In genomic region chr16:5228369-5228768, GRCh38 we compare ENCODE assay signal across 17 cellular contexts.
A peak's percentile ranks its signal among the peaks of the same experiment; 100 is the strongest.
DNase-seq lines count a peak whose midpoint lies in the region; TF ChIP-seq lines count a peak whose summit lies in the region.
"Had no signal": no experiment of that assay in that cellular context is flagged by ENCODE, and none has a peak within 500 bp of the region (broad histone marks: within the 10 kb centered on the region; RNA-seq: fewer than 3 reads in every experiment).

No MANE protein-coding gene starts in this region.

- H3K9ac ChIP-seq in endodermal cell (ENCODE audit: extremely low read depth, low read length, poor library complexity, severe bottlenecking) (no peak overlapping the region), mesendoderm (ENCODE audit: low read length) (no peak overlapping the region)

- H3K18ac ChIP-seq in mesendoderm (ENCODE audit: low read length) = no peak overlapping the region

- H3K4ac ChIP-seq in mesendoderm (ENCODE audit: low read depth, low read length) = no peak overlapping the region

- no peak overlapping the region for H2BK15ac ChIP-seq in mesendoderm (replicated peaks; ENCODE audit: low read depth)

- H3K4me3 Mint-ChIP-seq in endodermal cell (no peak overlapping the region), Calu3 (ENCODE audit: low read depth, unreplicated experiment) (no peak overlapping the region)

- TF ChIP-seq POLR2A in NB4 (IDR thresholded peaks at IDR 0.05; ENCODE audit: extremely low read depth, insufficient read length) = no peak

- H4K5ac ChIP-seq in mesendoderm (ENCODE audit: low read length) = no peak overlapping the region

- peaks cover 8% of the 10 kb centered on the region for H3K27me3 Mint-ChIP-seq in endodermal cell (ENCODE audit: insufficient read depth)
- H3K27me3 Mint-ChIP-seq in Calu3 (ENCODE audit: unreplicated experiment) = peaks cover 47% of the 10 kb centered on the region

- H3K9me3 ChIP-seq in endodermal cell (ENCODE audit: control insufficient read depth, low read length) = peaks cover 9% of the 10 kb centered on the region
- H3K9me3 ChIP-seq: Peyer's patch had no signal

- peaks cover 2% of the 10 kb centered on the region for H3K4me1 Mint-ChIP-seq in endodermal cell
- H3K4me1 Mint-ChIP-seq in Calu3 (ENCODE audit: low read depth, unreplicated experiment) = no peaks in the 10 kb centered on the region

- H2BK120ac ChIP-seq in mesendoderm (ENCODE audit: low read depth, low read length) = no peak overlapping the region

- H2AK5ac ChIP-seq in mesendoderm (ENCODE audit: low read length) = no peak overlapping the region

- 18 to 35% methylated on average over 3 of the region's 3 CpGs for WGBS in endodermal cell (ENCODE audit: insufficient coverage in 1 of 2, insufficient read length in 1 of 2), 2 experiments
- 86% methylated on average over 1 of the region's 3 CpGs for WGBS in mesendoderm (ENCODE audit: extremely low coverage, insufficient coverage, low lambda C conversion rate)

- no peaks in the 10 kb centered on the region for H3K79me1 ChIP-seq in mesendoderm (ENCODE audit: low read length)

- H3K4me3 ChIP-seq in NB4 (ENCODE audit: low read depth, low read length) = no peak overlapping the region
- no peak overlapping the region for H3K4me3 ChIP-seq in endodermal cell (ENCODE audit: low read length)
- no peak overlapping the region for H3K4me3 ChIP-seq in mesendoderm (ENCODE audit: low read length)
- no peak overlapping the region for H3K4me3 ChIP-seq in coronary artery
- H3K4me3 ChIP-seq: Peyer's patch, SK-N-MC had no signal

- no TSS peak for BruUV-seq in Calu3 (replicated peaks; lab: Mats Ljungman, UMichigan)

- no peak overlapping the region for H3K4me2 ChIP-seq in mesendoderm (ENCODE audit: low read length)

- H3K27me3 ChIP-seq in endodermal cell (ENCODE audit: control insufficient read depth, insufficient read depth, low read length, poor library complexity, severe bottlenecking) (no peaks in the 10 kb centered on the region), mesendoderm (ENCODE audit: insufficient read depth, low read length, poor library complexity) (no peaks in the 10 kb centered on the region)
- H3K27me3 ChIP-seq: Peyer's patch had no signal

- H3K23ac ChIP-seq in mesendoderm (ENCODE audit: low read length) = no peak overlapping the region

- intact Hi-C loops in Calu3 (cut with micrococcal nuclease; ENCODE audit: unreplicated experiment) = no loop called here

- CTCF ChIA-PET in Calu3 (lab: Charles Lee) = no interaction called here

- no peak overlapping the region for H2BK5ac ChIP-seq in mesendoderm (ENCODE audit: low read length)

- DNase-seq in ELF-1 (ENCODE audit: low read depth, low spot score) (peak; percentile 29), NB4 (ENCODE audit: low read depth) (peak; percentile 8), endodermal cell (peak; percentile 80), mesendoderm (peak; percentile 64), coronary artery (ENCODE audit: low spot score) (no peak), Calu3 (no peak), MV-4-11 (lab: John Stamatoyannopoulos, UW) (no peak)
- no peak for DNase-seq in stimulated activated CD4-positive, alpha-beta T cell treated with anti-CD3 and anti-CD28 coated beads, Interleukin-4, amount 100 ng/mL, for 4 hours
- DNase-seq: C1 segment of cervical spinal cord, DMS 273 treated with DMSO at 0.1 percent for 48 hours, KG1, NCI-H1092 treated with DMSO at 0.1 percent for 48 hours, NCI-H2081 treated with DMSO at 0.1 percent for 48 hours, NCI-H524, Peyer's patch, Right ventricle myocardium superior had no signal

- no peaks in the 10 kb centered on the region for H3K36me3 ChIP-seq in endodermal cell (ENCODE audit: control insufficient read depth, insufficient read depth, low read length)
- H3K36me3 ChIP-seq in mesendoderm (ENCODE audit: control insufficient read depth, insufficient read depth, low read length) = no peaks in the 10 kb centered on the region
- H3K36me3 ChIP-seq: Peyer's patch had no signal

- H3K79me2 ChIP-seq in mesendoderm (ENCODE audit: control insufficient read depth, insufficient read depth, low read length) = no peaks in the 10 kb centered on the region

- no peak overlapping the region for H3K27ac ChIP-seq in endodermal cell (ENCODE audit: low read depth, low read length)
- H3K27ac ChIP-seq in mesendoderm (ENCODE audit: low read depth, low read length) = no peak overlapping the region
- no peak overlapping the region for H3K27ac ChIP-seq in coronary artery
- H3K27ac ChIP-seq: Peyer's patch, SK-N-MC had no signal

- H3K9me3 Mint-ChIP-seq in endodermal cell (peaks cover 17% of the 10 kb centered on the region), Calu3 (ENCODE audit: low read depth, unreplicated experiment) (peaks cover 2% of the 10 kb centered on the region)

- no peak overlapping the region for H4K8ac ChIP-seq in mesendoderm (ENCODE audit: low read depth, low read length)

- H3K56ac ChIP-seq in mesendoderm (ENCODE audit: low read length) = no peak overlapping the region

- no peaks in the 10 kb centered on the region for H3K4me1 ChIP-seq in endodermal cell (ENCODE audit: control insufficient read depth, insufficient read depth, low read length)
- no peaks in the 10 kb centered on the region for H3K4me1 ChIP-seq in mesendoderm (ENCODE audit: control insufficient read depth, low read depth, low read length)
- H3K4me1 ChIP-seq: Peyer's patch had no signal

- H3K27ac Mint-ChIP-seq in endodermal cell (no peak overlapping the region), Calu3 (ENCODE audit: unreplicated experiment) (no peak overlapping the region)

- H3K36me3 Mint-ChIP-seq in endodermal cell (ENCODE audit: low read depth) (no peaks in the 10 kb centered on the region), Calu3 (ENCODE audit: insufficient read depth, unreplicated experiment) (no peaks in the 10 kb centered on the region)

- TF ChIP-seq CTCF in NB4 (IDR thresholded peaks at IDR 0.05; ENCODE audit: low read depth, low read length) (no peak), endodermal cell (conservative IDR thresholded peaks at IDR 0.05) (no peak), coronary artery (IDR thresholded peaks at IDR 0.05) (no peak), Calu3 (IDR thresholded peaks at IDR 0.05; ENCODE audit: unreplicated experiment) (no peak)

Comparison
In these comparisons a context has a peak if more than half of its experiments do, and no peak if none do; other contexts are left out.
1. DNase-seq: peak in ELF-1 (single experiment), NB4 (single experiment), endodermal cell (single experiment) and mesendoderm (single experiment); none in coronary artery (single experiment), Calu3 (single experiment), stimulated activated CD4-positive, alpha-beta T cell treated with anti-CD3 and anti-CD28 coated beads, Interleukin-4, amount 100 ng/mL, for 4 hours (0 of 2) and MV-4-11 (single experiment).